In the genomic region with DNA sequence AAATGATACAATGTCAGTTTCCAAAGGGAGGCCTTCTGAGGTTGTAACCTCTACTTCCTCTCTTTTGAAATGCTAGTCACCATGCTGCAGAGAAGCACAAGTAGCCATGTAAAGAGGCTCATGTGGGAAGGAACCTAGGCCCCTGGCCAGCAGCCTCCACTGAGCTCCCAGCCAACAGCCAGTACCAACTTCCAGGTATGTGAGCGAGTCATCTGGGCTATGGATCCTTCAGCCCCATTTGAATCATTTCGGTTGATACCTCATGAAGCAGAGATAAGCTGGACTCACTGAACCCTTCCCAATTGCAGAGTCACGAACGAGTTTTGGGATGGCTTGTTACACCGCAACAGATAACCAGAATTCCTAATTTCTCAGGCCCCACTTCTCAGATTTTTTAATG, we compare ENCODE assay signal across 25 cellular contexts.
"Had no signal": no experiment of that assay in that cellular context is flagged by ENCODE, and none has a peak within 500 bp of the region (broad histone marks: within the 10 kb centered on the region; RNA-seq: fewer than 3 reads in every experiment).

No MANE protein-coding gene starts in this region.

- H3K9me3 ChIP-seq: body of pancreas, esophagus squamous epithelium, lower lobe of right lung, pancreas, prostate gland, testis, transverse colon had no signal

- H3K4me1 ChIP-seq: body of pancreas, esophagus squamous epithelium, left lung, lower lobe of right lung, pancreas, prostate gland, testis, transverse colon had no signal

- H3K4me3 ChIP-seq: body of pancreas, esophagus squamous epithelium, left lung, lower lobe of right lung, pancreas, prostate gland, skin epidermis, testis, transverse colon had no signal

- H3K36me3 ChIP-seq: esophagus squamous epithelium, left lung, lower lobe of right lung, pancreas, prostate gland, transverse colon had no signal

- DNase-seq: activated CD4-positive, alpha-beta T cell treated with anti-CD3 and anti-CD28 coated beads for 48 hours; activated CD4-positive, alpha-beta T cell treated with anti-CD3 and anti-CD28 coated beads, Interleukin-2, amount 50 U/mL, for 48 hours; activated CD8-positive, alpha-beta memory T cell treated with anti-CD3 and anti-CD28 coated beads for 24 hours; activated effector memory CD4-positive, alpha-beta T cell treated with Interleukin-2 at 50 U/mL for 16 hours; activated naive CD4-positive, alpha-beta T cell treated with Interleukin-2 at 50 U/mL for 16 hours; anterior cingulate cortex; body of pancreas; dermis blood vessel endothelial cell; effector CD4-positive, alpha-beta T cell; esophagus squamous epithelium; left lung; lower lobe of right lung; mesenchymal stem cell; pancreas; retina; stimulated activated CD4-positive, alpha-beta T cell treated with anti-CD3 and anti-CD28 coated beads, Interleukin-12 subunit alpha, Interleukin-12 subunit beta, amount 100 ng/mL, for 4 hours; stimulated activated CD4-positive, alpha-beta T cell treated with anti-CD3 and anti-CD28 coated beads, Interleukin-4, amount 100 ng/mL, for 1 hour; stimulated activated naive CD8-positive, alpha-beta T cell treated with anti-CD3 and anti-CD28 coated beads, Interleukin-15, Interleukin-2, amounts not matched to agents 100 U/mL and 50 U/mL, for 24 hours; testis; transverse colon had no signal

- H3K27ac ChIP-seq: body of pancreas, esophagus squamous epithelium, left lung, lower lobe of right lung, pancreas, prostate gland, skin epidermis, testis, transverse colon, VCaP had no signal

- ATAC-seq: body of pancreas; left lung; lower lobe of right lung; natural killer cell treated with Interleukin-12 subunit alpha and Interleukin-12 subunit beta and Interleukin-15 and Interleukin-18, amount 100 ng/mL, for 72 hours; pancreas; sciatic nerve; stimulated activated naive CD8-positive, alpha-beta T cell treated with anti-CD3 and anti-CD28 coated beads, Interleukin-15, Interleukin-2, amounts not matched to agents 100 U/mL and 50 U/mL, for 24 hours had no signal

- H3K27me3 ChIP-seq: body of pancreas, esophagus squamous epithelium, left lung, testis, transverse colon had no signal
